ENCODE assay signal across 27 cellular contexts in genomic region chr20:3051385-3052019, GRCh38. TPM values are rescaled to one million over a fixed set of nuclear protein-coding genes. Genes with fewer than 3 reads are reported as not detected.
DNase-seq lines count a peak whose midpoint lies in the region; ATAC-seq and TF ChIP-seq lines count a peak whose summit lies in the region.
"Had no signal": no experiment of that assay in that cellular context is flagged by ENCODE, and none has a peak within 500 bp of the region (broad histone marks: within the 10 kb centered on the region; RNA-seq: fewer than 3 reads in every experiment).

No MANE protein-coding gene starts in this region.

- no peaks in the 10 kb centered on the region for H3K27me3 Mint-ChIP-seq in activated T-cell treated with anti-CD3 and anti-CD28 coated beads, Interleukin-2, amount 50 U/mL, for 24 hours
- peaks cover 4% of the 10 kb centered on the region for H3K27me3 Mint-ChIP-seq in GM23338 (ENCODE audit: insufficient read depth, low read depth, poor library complexity)
- H3K27me3 Mint-ChIP-seq in nephron progenitor cell (ENCODE audit: low read depth, poor library complexity), result peaks cover 4% of the 10 kb centered on the region
- H3K27me3 Mint-ChIP-seq in CD8-positive, alpha-beta memory T cell, result no peaks in the 10 kb centered on the region

- H2AFZ ChIP-seq in GM23338, result no peak overlapping the region

- peaks cover 10% of the 10 kb centered on the region for H4K20me1 ChIP-seq in GM23338 (replicated peaks; ENCODE audit: insufficient read depth)

- H3K4me1 ChIP-seq in GM23338 (ENCODE audit: insufficient read depth), result no peaks in the 10 kb centered on the region
- H3K4me1 ChIP-seq in RWPE2 (ENCODE audit: insufficient read depth, poor library complexity, severe bottlenecking), result no peaks in the 10 kb centered on the region
- H3K4me1 ChIP-seq in CD8-positive, alpha-beta memory T cell (ENCODE audit: insufficient read depth, low read length), result peaks cover 11% of the 10 kb centered on the region

- H3K9me2 ChIP-seq in GM23338 (ENCODE audit: insufficient read depth), result no peaks in the 10 kb centered on the region

- H3K79me2 ChIP-seq in GM23338 (replicated peaks; ENCODE audit: insufficient read depth), result peaks cover 11% of the 10 kb centered on the region

- H3K27me3 ChIP-seq in GM23338 (ENCODE audit: insufficient read depth) (no peaks in the 10 kb centered on the region), RWPE2 (ENCODE audit: insufficient read depth, poor library complexity, severe bottlenecking) (no peaks in the 10 kb centered on the region)
- H3K27me3 ChIP-seq in CD8-positive, alpha-beta memory T cell (ENCODE audit: insufficient read depth, low read length, poor library complexity, severe bottlenecking), result no peaks in the 10 kb centered on the region

- H3K36me3 ChIP-seq in GM23338 (ENCODE audit: insufficient read depth) (peaks cover 18% of the 10 kb centered on the region; the same call in 1 of the 2 replicates), RWPE2 (ENCODE audit: low read depth) (peaks cover 31% of the 10 kb centered on the region)
- peaks cover 14% of the 10 kb centered on the region for H3K36me3 ChIP-seq in CD8-positive, alpha-beta memory T cell (ENCODE audit: insufficient read depth, low read length)

- H3K9me3 Mint-ChIP-seq in activated T-cell treated with anti-CD3 and anti-CD28 coated beads, Interleukin-2, amount 50 U/mL, for 24 hours, result no peaks in the 10 kb centered on the region
- H3K9me3 Mint-ChIP-seq in GM23338 (no peaks in the 10 kb centered on the region), nephron progenitor cell (no peaks in the 10 kb centered on the region)
- H3K9me3 Mint-ChIP-seq in CD8-positive, alpha-beta memory T cell, result no peaks in the 10 kb centered on the region
- H3K9me3 Mint-ChIP-seq: stimulated activated effector memory CD8-positive, alpha-beta T cell treated with anti-CD3 and anti-CD28 coated beads, Interleukin-12 subunit alpha, Interleukin-12 subunit beta, amount 100 ng/mL, for 72 hours had no signal

- peaks cover 34% of the 10 kb centered on the region for H3K4me1 Mint-ChIP-seq in activated T-cell treated with anti-CD3 and anti-CD28 coated beads, Interleukin-2, amount 50 U/mL, for 24 hours (ENCODE audit: low read depth)
- peaks cover 5% of the 10 kb centered on the region for H3K4me1 Mint-ChIP-seq in GM23338
- H3K4me1 Mint-ChIP-seq in nephron progenitor cell, result peaks cover 10% of the 10 kb centered on the region
- peaks cover 7 to 21% (median 8%) of the 10 kb centered on the region in 3 donors for H3K4me1 Mint-ChIP-seq in CD8-positive, alpha-beta memory T cell

- CTCF ChIA-PET in CD8-positive, alpha-beta memory T cell (lab: Charles Lee), result interaction anchor here (1.6 kb wide), 1 partner anchor 23 kb away, joined by 4 read pairs; no protein-coding TSS in a partner anchor

- TF ChIP-seq CTCF in GM23338 (conservative IDR thresholded peaks at IDR 0.05; ENCODE audit: low read depth in 2 of 2) (no peak), RWPE2 (IDR thresholded peaks at IDR 0.05; ENCODE audit: poor library complexity, severe bottlenecking) (no peak), nephron progenitor cell (IDR thresholded peaks at IDR 0.05) (no peak)

- H3K36me3 Mint-ChIP-seq in activated T-cell treated with anti-CD3 and anti-CD28 coated beads, Interleukin-2, amount 50 U/mL, for 24 hours (ENCODE audit: low read depth), result peaks cover 43% of the 10 kb centered on the region
- H3K36me3 Mint-ChIP-seq in GM23338 (ENCODE audit: low read depth) (peaks cover 36% of the 10 kb centered on the region), nephron progenitor cell (ENCODE audit: low read depth) (peaks cover 32% of the 10 kb centered on the region)
- peaks cover 0 to 34% (median 0%) of the 10 kb centered on the region in 3 donors for H3K36me3 Mint-ChIP-seq in CD8-positive, alpha-beta memory T cell

- H3K27ac Mint-ChIP-seq in activated T-cell treated with anti-CD3 and anti-CD28 coated beads, Interleukin-2, amount 50 U/mL, for 24 hours, result peak overlapping the region; percentile 37
- no peak overlapping the region for H3K27ac Mint-ChIP-seq in GM23338
- peak overlapping the region; percentile 81 for H3K27ac Mint-ChIP-seq in nephron progenitor cell
- no peak overlapping the region for H3K27ac Mint-ChIP-seq in CD8-positive, alpha-beta memory T cell

- peak overlapping the region; percentile 39; the same call in 1 of the 2 replicates for H3K27ac ChIP-seq in GM23338 (ENCODE audit: low read depth)
- H3K27ac ChIP-seq in RWPE2 (ENCODE audit: poor library complexity, severe bottlenecking), result no peak overlapping the region
- no peak overlapping the region for H3K27ac ChIP-seq in CD8-positive, alpha-beta memory T cell (ENCODE audit: low read depth, low read length)
- H3K27ac ChIP-seq: C4-2B, skin epidermis, thoracic aorta had no signal

- H3F3A ChIP-seq in GM23338 (replicated peaks; ENCODE audit: low read depth), result peaks cover 11% of the 10 kb centered on the region; the same call in 1 of the 2 replicates

- ATAC-seq in GM23338 (no peak), RWPE2 (ENCODE audit: low read depth) (peak; percentile 36; the same call in 2 of the 3 replicates), HG03135 (IDR thresholded peaks at IDR 0.05; ENCODE audit: unreplicated experiment) (no peak)
- ATAC-seq: stimulated activated effector memory CD8-positive, alpha-beta T cell treated with anti-CD3 and anti-CD28 coated beads, Interleukin-12 subunit alpha, Interleukin-12 subunit beta, amount 100 ng/mL, for 72 hours had no signal

- H3K4me3 Mint-ChIP-seq in activated T-cell treated with anti-CD3 and anti-CD28 coated beads, Interleukin-2, amount 50 U/mL, for 24 hours, result no peak overlapping the region
- no peak overlapping the region for H3K4me3 Mint-ChIP-seq in GM23338
- no peak overlapping the region for H3K4me3 Mint-ChIP-seq in nephron progenitor cell
- H3K4me3 Mint-ChIP-seq in CD8-positive, alpha-beta memory T cell, result no peak overlapping the region
- H3K4me3 Mint-ChIP-seq: stimulated activated effector memory CD8-positive, alpha-beta T cell treated with anti-CD3 and anti-CD28 coated beads, Interleukin-12 subunit alpha, Interleukin-12 subunit beta, amount 100 ng/mL, for 72 hours had no signal

- no peak overlapping the region for H3K4me2 ChIP-seq in GM23338

- no peak overlapping the region for H3K4me3 ChIP-seq in GM23338
- no peak overlapping the region for H3K4me3 ChIP-seq in RWPE2 (ENCODE audit: severe bottlenecking)
- no peak overlapping the region for H3K4me3 ChIP-seq in CD8-positive, alpha-beta memory T cell (ENCODE audit: low read length)
- H3K4me3 ChIP-seq: skin epidermis, thoracic aorta had no signal

- H3K9me3 ChIP-seq in RWPE2 (ENCODE audit: severe bottlenecking), result no peaks in the 10 kb centered on the region
- H3K9me3 ChIP-seq in CD8-positive, alpha-beta memory T cell (ENCODE audit: low read length), result no peaks in the 10 kb centered on the region
- H3K9me3 ChIP-seq: thoracic aorta had no signal

- POLR2A ChIA-PET in CD8-positive, alpha-beta memory T cell (lab: Charles Lee), result interaction anchor here (0.7 kb wide), 1 partner anchor 17 kb away, joined by 4 read pairs; no protein-coding TSS in a partner anchor

- DNase-seq in activated T-cell treated with anti-CD3 and anti-CD28 coated beads, Interleukin-2, amount 50 U/mL, for 24 hours, result no peak
- DNase-seq in activated T-cell treated with anti-CD3 and anti-CD28 coated beads, Interleukin-2, amount 50 U/mL, for 1 hour, result no peak
- DNase-seq in GM23338 (ENCODE audit: low spot score), result no peak
- DNase-seq in RWPE2 (ENCODE audit: low spot score), result no peak
- no peak for DNase-seq in nephron progenitor cell
- DNase-seq in GM03348 (ENCODE audit: low spot score), result no peak
- DNase-seq in CD8-positive, alpha-beta memory T cell, result no peak
- DNase-seq: activated CD4-positive, alpha-beta T cell treated with anti-CD3 and anti-CD28 coated beads, Interleukin-2, amount 50 U/mL, for 1 hour; activated naive CD4-positive, alpha-beta T cell; amniotic stem cell; cortex of kidney; DMS153; IMR-90; MV-4-11; NCI-H187; NCI-H226; NCI-H748 treated with DMSO at 0.1 percent for 48 hours; occipital lobe; OCI-M1; stimulated activated CD4-positive, alpha-beta T cell treated with anti-CD3 and anti-CD28 coated beads, Interleukin-1b, Interleukin-23, amount 100 ng/mL, for 48 hours had no signal

TF ChIP-seq in GM23338, 12 proteins besides CTCF, POLR2A, EP300 and RAD21 (continues in another document):
- TF ChIP-seq POLR2AphosphoS5 (IDR thresholded peaks at IDR 0.05; ENCODE audit: low read depth) (no peak), CREB1 (CRISPR knock-in tag; IDR thresholded peaks at IDR 0.05; ENCODE audit: low read depth) (no peak), ETS1 (IDR thresholded peaks at IDR 0.05) (no peak), JUNB (IDR thresholded peaks at IDR 0.05; ENCODE audit: unreplicated experiment) (no peak)

RNA-seq across cellular contexts. Expression of gene MRPS26, which starts 5.7 kb away (rescaled TPM):
- 103 and 105 TPM in 2 replicates for total RNA-seq in GM23338 (2014; rRNA removed; shearing (Covaris generic))
- 154 and 158 TPM in 2 replicates for polyA plus RNA-seq in GM23338 (2016; fragmentation: Nextera tagmentation; extraction: Ambion mirVana)
- total RNA-seq in CD8-positive, alpha-beta memory T cell, result 10 to 100 TPM; 89.8 to 90.8 TPM
- polyA plus RNA-seq in CD8-positive, alpha-beta memory T cell, result 61.9 TPM

RNA-seq across cellular contexts. Expression of gene GNRH2, which starts 8.1 kb away (rescaled TPM):
- not detected in 2 replicates for total RNA-seq in GM23338 (2014; rRNA removed; shearing (Covaris generic))
- polyA plus RNA-seq in GM23338 (2016; fragmentation: Nextera tagmentation; extraction: Ambion mirVana), result not detected in 2 replicates
- under 1 TPM; 0.42 to 0.90 TPM for total RNA-seq in CD8-positive, alpha-beta memory T cell
- polyA plus RNA-seq in CD8-positive, alpha-beta memory T cell, result not detected
- total RNA-seq: occipital lobe, thoracic aorta had no signal

RNA-seq across cellular contexts. Expression of gene OXT, which starts 19.9 kb away (rescaled TPM):
- not detected in 2 replicates for total RNA-seq in GM23338 (2014; rRNA removed; shearing (Covaris generic))
- polyA plus RNA-seq in GM23338 (2016; fragmentation: Nextera tagmentation; extraction: Ambion mirVana), result 1.5 and 3.5 TPM in 2 replicates
- total RNA-seq in CD8-positive, alpha-beta memory T cell, result under 1 TPM in 1 of 2 experiments, not detected in 1; 0.79 TPM
- 1.4 TPM for polyA plus RNA-seq in CD8-positive, alpha-beta memory T cell
- total RNA-seq: bronchial epithelial cell, IMR-90, occipital lobe, thoracic aorta had no signal
- polyA plus RNA-seq: IMR-90 had no signal

RNA-seq across cellular contexts. Expression of gene AVP, which starts 33.0 kb away (rescaled TPM):
- total RNA-seq in GM23338 (2014; rRNA removed; shearing (Covaris generic)), result not detected in 2 replicates
- polyA plus RNA-seq in GM23338 (2016; fragmentation: Nextera tagmentation; extraction: Ambion mirVana), result 0.60 and 1.4 TPM in 2 replicates
- total RNA-seq in CD8-positive, alpha-beta memory T cell, result not detected
- polyA plus RNA-seq in CD8-positive, alpha-beta memory T cell, result not detected
- total RNA-seq: bronchial epithelial cell; IMR-90; occipital lobe; T-helper 1 cell treated with Interleukin-12 subunit alpha and Interleukin-12 subunit beta and Interleukin-4 antibody, amounts not matched to agents 30 ng/mL and 1 ng/mL, for 36 hours; thoracic aorta had no signal
- polyA plus RNA-seq: IMR-90 had no signal

Comparison
In these comparisons a context has a peak if more than half of its experiments do, and no peak if none do; other contexts are left out.
1. H3K27ac Mint-ChIP-seq: peak in activated T-cell treated with anti-CD3 and anti-CD28 coated beads, Interleukin-2, amount 50 U/mL, for 24 hours (single experiment) and nephron progenitor cell (single experiment); none in GM23338 (single experiment) and CD8-positive, alpha-beta memory T cell (0 of 8).